In the genomic region with DNA sequence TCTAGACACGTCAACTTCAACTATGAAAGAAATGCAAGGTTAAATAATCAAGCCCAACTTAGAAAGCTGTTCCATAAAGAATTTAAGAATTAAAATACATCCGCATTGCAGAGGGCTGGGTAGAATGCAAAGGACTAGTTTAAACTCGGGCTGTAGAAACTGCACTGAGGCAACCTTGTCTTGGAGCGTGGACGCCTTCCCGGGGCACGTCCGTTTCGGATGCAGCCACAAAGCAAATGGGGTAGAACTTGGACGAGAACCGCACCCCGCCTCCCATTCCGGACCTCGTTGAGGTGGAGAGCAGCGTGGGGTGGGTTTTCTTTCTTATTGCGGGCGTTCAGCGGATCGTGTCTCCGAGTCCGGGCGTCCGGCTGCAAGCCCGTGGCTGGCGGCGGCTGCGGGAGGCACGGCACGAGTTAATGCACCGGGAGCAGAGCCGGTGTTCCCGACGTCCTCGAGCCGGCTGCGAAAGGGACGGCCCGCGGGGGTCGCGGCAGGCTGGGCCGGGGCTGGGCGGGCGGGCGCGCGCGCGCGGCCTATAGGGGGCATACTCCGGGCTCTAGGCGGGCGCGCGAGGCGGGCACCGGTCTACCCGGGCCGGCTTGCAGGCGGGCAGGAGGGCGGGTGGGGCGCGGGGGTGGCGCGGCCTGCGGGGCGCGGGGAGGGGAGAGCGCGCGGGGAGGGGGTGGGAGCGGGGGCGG, we compare ENCODE assay signal across 8 cellular contexts. TPM values are rescaled to one million over a fixed set of nuclear protein-coding genes. Genes with fewer than 3 reads are reported as not detected.
DNase-seq lines count a peak whose midpoint lies in the region; ATAC-seq and TF ChIP-seq lines count a peak whose summit lies in the region.

No MANE protein-coding gene starts in this region.

- TF ChIP-seq CTCF in AG04450 (IDR thresholded peaks at IDR 0.05; ENCODE audit: low read depth, low read length), result no peak
- TF ChIP-seq CTCF in body of pancreas (IDR thresholded peaks at IDR 0.05), result peak in 6 of 7 experiments; percentile 8 to 48 (median 30)

- H3K4me3 ChIP-seq in AG04450 (ENCODE audit: low read depth, low read length) (peak overlapping the region; percentile 94), HUES48 (ENCODE audit: low read depth, low read length) (peak overlapping the region; percentile 97), body of pancreas (peak overlapping the region; percentile 35 to 60), skin epidermis (peak overlapping the region; percentile 64 to 88 (median 77))

- CTCF ChIA-PET in AG04450 (lab: Charles Lee), result interaction anchor here (1.0 to 1.2 kb wide), 2 partner anchors 142 to 193 kb away, joined by 3 to 4 read pairs; no protein-coding TSS in a partner anchor

- 0 to 1% methylated on average over 30 to 39 of the region's 73 CpGs for WGBS in body of pancreas, 2 donors

- DNase-seq in AG04450 (ENCODE audit: low read depth, low spot score), result no peak
- DNase-seq in T-helper 9 cell, result peak; percentile 61
- peak; percentile 53 to 68 (median 56) for DNase-seq in body of pancreas
- DNase-seq in iPS-NIHi11 (ENCODE audit: low spot score), result peak; percentile 76
- DNase-seq in GDM1 (lab: John Stamatoyannopoulos, UW), result no peak

- H3K36me3 ChIP-seq in HUES48 (ENCODE audit: control insufficient read depth, insufficient read depth, low read length) (peaks cover 23% of the 10 kb centered on the region; the same call in 1 of the 2 replicates), body of pancreas (replicated peaks in 1 of 2; ENCODE audit: insufficient read depth in 1 of 2, low read depth in 2 of 2) (no peaks in the 10 kb centered on the region)

- ATAC-seq in GM19025 (IDR thresholded peaks at IDR 0.05; ENCODE audit: low read depth, unreplicated experiment) (peak; percentile 15), body of pancreas (peak; percentile 7)

- intact Hi-C loops in body of pancreas (cut with DNase I), result no loop called here

- H3K27me3 ChIP-seq in AG04450 (ENCODE audit: control insufficient read depth, insufficient read depth, low read length) (no peaks in the 10 kb centered on the region), HUES48 (ENCODE audit: control insufficient read depth, insufficient read depth, low read length) (no peaks in the 10 kb centered on the region), body of pancreas (no peaks in the 10 kb centered on the region)

- POLR2A ChIA-PET in AG04450 (lab: Yijun Ruan, JAX), result interaction anchor here (0.5 to 1.4 kb wide), 3 partner anchors 22 to 405 kb away, joined by 3 to 5 read pairs (median 3); no protein-coding TSS in a partner anchor

- peaks cover 45% of the 10 kb centered on the region for H3K4me1 ChIP-seq in HUES48 (ENCODE audit: control insufficient read depth, insufficient read depth, low read length)
- H3K4me1 ChIP-seq in body of pancreas, result peaks cover 38% of the 10 kb centered on the region

- TF ChIP-seq POLR2A in body of pancreas (IDR thresholded peaks at IDR 0.05), result peak in 2 of 3 donors; percentile 51 to 64

- peak overlapping the region; percentile 68 for H3K27ac ChIP-seq in AG04450 (ENCODE audit: low read depth, low read length)
- H3K27ac ChIP-seq in HUES48 (ENCODE audit: low read depth, low read length), result peak overlapping the region; percentile 91
- peak overlapping the region; percentile 89 to 96 (median 92) for H3K27ac ChIP-seq in body of pancreas
- peak overlapping the region; percentile 69 to 99 (median 91) for H3K27ac ChIP-seq in skin epidermis

- no peaks in the 10 kb centered on the region for H3K9me3 ChIP-seq in AG04450 (ENCODE audit: control insufficient read depth, insufficient read depth, low read length)
- H3K9me3 ChIP-seq in HUES48 (ENCODE audit: control insufficient read depth, insufficient read depth, low read length), result no peaks in the 10 kb centered on the region
- no peaks in the 10 kb centered on the region for H3K9me3 ChIP-seq in body of pancreas

- H3K9ac ChIP-seq in HUES48 (ENCODE audit: low read depth, low read length), result peak overlapping the region; percentile 90

RNA-seq across cellular contexts. Expression of gene JARID2, which starts 2.0 kb away (rescaled TPM):
- 9.7 and 10.2 TPM in 2 replicates for polyA plus RNA-seq in AG04450 (2011; rRNA removed)
- 16.3 and 17.6 TPM in 2 replicates for polyA minus RNA-seq in AG04450 (2011; rRNA and poly(A)+ RNA removed)
- total RNA-seq in body of pancreas, result 1 to 10 TPM; 3.6 to 4.6 TPM

Comparison
In these comparisons a context has a peak if more than half of its experiments do, and no peak if none do; other contexts are left out.
1. DNase-seq: peak in T-helper 9 cell (single experiment), body of pancreas (4 of 4) and iPS-NIHi11 (single experiment); none in AG04450 (single experiment) and GDM1 (single experiment).
2. Peak in every context shown above with its lines, with median percentiles within 50 percentile points of each other: H3K27ac ChIP-seq and H3K4me3 ChIP-seq.